In genomic region chr11:111334495-111335123, GRCh38 we compare ENCODE assay signal across 1 cellular context.
TF ChIP-seq lines count a peak whose summit lies in the region.

No MANE protein-coding gene starts in this region.

TF ChIP-seq in HepG2, 621 proteins besides CTCF, POLR2A, EP300 and RAD21 (continued from another document and continues in another):
- TF ChIP-seq ZNF703 (CRISPR knock-in tag; IDR thresholded peaks at IDR 0.05; ENCODE audit: borderline replicate concordance), result peak; percentile 76
- peak; percentile 86 for TF ChIP-seq BHLHE40 (IDR thresholded peaks at IDR 0.05; ENCODE audit: low read length)
- no peak for TF ChIP-seq FOXO4 (CRISPR knock-in tag; conservative IDR thresholded peaks at IDR 0.05)
- TF ChIP-seq SOX5 (CRISPR knock-in tag; IDR thresholded peaks at IDR 0.05; ENCODE audit: borderline replicate concordance), result peak; percentile 89
- peak; percentile 92 for TF ChIP-seq GATA4 (IDR thresholded peaks at IDR 0.05; ENCODE audit: borderline replicate concordance, low read depth)
- TF ChIP-seq ZNF597 (CRISPR knock-in tag; IDR thresholded peaks at IDR 0.05), result no peak
- TF ChIP-seq SIN3A (IDR thresholded peaks at IDR 0.05; ENCODE audit: borderline replicate concordance, low read depth, low read length), result no peak; the same call in 1 of the 2 replicates
- TF ChIP-seq, protein P1, sequence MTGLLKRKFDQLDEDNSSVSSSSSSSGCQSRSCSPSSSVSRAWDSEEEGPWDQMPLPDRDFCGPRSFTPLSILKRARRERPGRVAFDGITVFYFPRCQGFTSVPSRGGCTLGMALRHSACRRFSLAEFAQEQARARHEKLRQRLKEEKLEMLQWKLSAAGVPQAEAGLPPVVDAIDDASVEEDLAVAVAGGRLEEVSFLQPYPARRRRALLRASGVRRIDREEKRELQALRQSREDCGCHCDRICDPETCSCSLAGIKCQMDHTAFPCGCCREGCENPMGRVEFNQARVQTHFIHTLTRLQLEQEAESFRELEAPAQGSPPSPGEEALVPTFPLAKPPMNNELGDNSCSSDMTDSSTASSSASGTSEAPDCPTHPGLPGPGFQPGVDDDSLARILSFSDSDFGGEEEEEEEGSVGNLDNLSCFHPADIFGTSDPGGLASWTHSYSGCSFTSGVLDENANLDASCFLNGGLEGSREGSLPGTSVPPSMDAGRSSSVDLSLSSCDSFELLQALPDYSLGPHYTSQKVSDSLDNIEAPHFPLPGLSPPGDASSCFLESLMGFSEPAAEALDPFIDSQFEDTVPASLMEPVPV (CRISPR knock-in tag; IDR thresholded peaks at IDR 0.05), result no peak
- TF ChIP-seq ZNF788 (CRISPR knock-in tag; IDR thresholded peaks at IDR 0.05; ENCODE audit: borderline replicate concordance), result peak; percentile 73; the same call in 1 of the 2 replicates
- peak; percentile 94 for TF ChIP-seq SALL1 (CRISPR knock-in tag; IDR thresholded peaks at IDR 0.05)
- TF ChIP-seq ZMYM2 (CRISPR knock-in tag; IDR thresholded peaks at IDR 0.05), result no peak
- no peak; the same call in 1 of the 2 replicates for TF ChIP-seq ZNF34 (CRISPR knock-in tag; IDR thresholded peaks at IDR 0.05; ENCODE audit: borderline replicate concordance)
- no peak for TF ChIP-seq ZNF232 (CRISPR knock-in tag; IDR thresholded peaks at IDR 0.05; ENCODE audit: borderline replicate concordance)
- TF ChIP-seq DRAP1 (CRISPR knock-in tag; IDR thresholded peaks at IDR 0.05), result no peak; the same call in 1 of the 2 replicates
- TF ChIP-seq ZNF619 (CRISPR knock-in tag; IDR thresholded peaks at IDR 0.05), result no peak
- no peak for TF ChIP-seq CCAR2 (optimal IDR thresholded peaks at IDR 0.05; ENCODE audit: low read depth, low read length)
- TF ChIP-seq ZBTB7B (CRISPR knock-in tag; IDR thresholded peaks at IDR 0.05), result peak; percentile 83
- peak; percentile 69; the same call in 1 of the 2 replicates for TF ChIP-seq BCL3 (CRISPR knock-in tag; IDR thresholded peaks at IDR 0.05)
- peak; percentile 77 for TF ChIP-seq SAP130 (CRISPR knock-in tag; IDR thresholded peaks at IDR 0.05; ENCODE audit: low read depth)
- TF ChIP-seq ZNF792 (CRISPR knock-in tag; IDR thresholded peaks at IDR 0.05), result peak; percentile 63
- TF ChIP-seq NRL (CRISPR knock-in tag; IDR thresholded peaks at IDR 0.05; ENCODE audit: borderline replicate concordance), result no peak
- peak; percentile 81; the same call in 1 of the 2 replicates for TF ChIP-seq SNAI1 (CRISPR knock-in tag; IDR thresholded peaks at IDR 0.05; ENCODE audit: borderline replicate concordance)
- peak; percentile 73; the same call in 1 of the 2 replicates for TF ChIP-seq ERF (CRISPR knock-in tag; IDR thresholded peaks at IDR 0.05)
- TF ChIP-seq TCF12 (IDR thresholded peaks at IDR 0.05), result no peak
- TF ChIP-seq TCF12 (CRISPR knock-in tag; IDR thresholded peaks at IDR 0.05), result peak; percentile 86
- TF ChIP-seq ATF1 (CRISPR knock-in tag; IDR thresholded peaks at IDR 0.05), result no peak
- no peak for TF ChIP-seq NFE2L1 (CRISPR knock-in tag; IDR thresholded peaks at IDR 0.05; ENCODE audit: borderline replicate concordance)
- TF ChIP-seq MYNN (CRISPR knock-in tag; IDR thresholded peaks at IDR 0.05; ENCODE audit: low read depth), result peak; percentile 39; the same call in 1 of the 2 replicates
- TF ChIP-seq CENPX (CRISPR knock-in tag; IDR thresholded peaks at IDR 0.05), result no peak
- no peak for TF ChIP-seq SMAD1 (CRISPR knock-in tag; IDR thresholded peaks at IDR 0.05; ENCODE audit: borderline replicate concordance, low read depth)
- TF ChIP-seq PHB2 (IDR thresholded peaks at IDR 0.05; ENCODE audit: partially characterized antibody), result no peak
- no peak; the same call in none of the 2 replicates for TF ChIP-seq ZBED4 (CRISPR knock-in tag; IDR thresholded peaks at IDR 0.05; ENCODE audit: borderline replicate concordance)
- no peak for TF ChIP-seq ATF3 (CRISPR knock-in tag; IDR thresholded peaks at IDR 0.05)
- no peak for TF ChIP-seq GPN1 (CRISPR knock-in tag; IDR thresholded peaks at IDR 0.05; ENCODE audit: borderline replicate concordance)
- TF ChIP-seq ZNF563 (CRISPR knock-in tag; IDR thresholded peaks at IDR 0.05), result peak; percentile 84
- TF ChIP-seq, protein P2, sequence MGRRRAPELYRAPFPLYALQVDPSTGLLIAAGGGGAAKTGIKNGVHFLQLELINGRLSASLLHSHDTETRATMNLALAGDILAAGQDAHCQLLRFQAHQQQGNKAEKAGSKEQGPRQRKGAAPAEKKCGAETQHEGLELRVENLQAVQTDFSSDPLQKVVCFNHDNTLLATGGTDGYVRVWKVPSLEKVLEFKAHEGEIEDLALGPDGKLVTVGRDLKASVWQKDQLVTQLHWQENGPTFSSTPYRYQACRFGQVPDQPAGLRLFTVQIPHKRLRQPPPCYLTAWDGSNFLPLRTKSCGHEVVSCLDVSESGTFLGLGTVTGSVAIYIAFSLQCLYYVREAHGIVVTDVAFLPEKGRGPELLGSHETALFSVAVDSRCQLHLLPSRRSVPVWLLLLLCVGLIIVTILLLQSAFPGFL (CRISPR knock-in tag; IDR thresholded peaks at IDR 0.05), result no peak
- TF ChIP-seq ZSCAN9 (CRISPR knock-in tag; IDR thresholded peaks at IDR 0.05; ENCODE audit: borderline replicate concordance), result 0 out of 2 replicates have a peak, but pooled peaks have one; percentile 51
- no peak for TF ChIP-seq GPBP1L1 (CRISPR knock-in tag; IDR thresholded peaks at IDR 0.05)
- no peak for TF ChIP-seq REXO4 (CRISPR knock-in tag; IDR thresholded peaks at IDR 0.05; ENCODE audit: borderline replicate concordance)
- 0 out of 2 replicates have a peak, but pooled peaks have one; percentile 6 for TF ChIP-seq ELF1 (CRISPR knock-in tag; IDR thresholded peaks at IDR 0.05)
- TF ChIP-seq RARA (CRISPR knock-in tag; IDR thresholded peaks at IDR 0.05), result peak; percentile 89
- no peak for TF ChIP-seq RFX1 (IDR thresholded peaks at IDR 0.05)
- TF ChIP-seq ZNF766 (CRISPR knock-in tag; IDR thresholded peaks at IDR 0.05; ENCODE audit: borderline replicate concordance), result no peak
- TF ChIP-seq NFATC3 (CRISPR knock-in tag; IDR thresholded peaks at IDR 0.05), result no peak
- no peak for TF ChIP-seq FLYWCH1 (CRISPR knock-in tag; IDR thresholded peaks at IDR 0.05)
- no peak for TF ChIP-seq NR1H2 (CRISPR knock-in tag; IDR thresholded peaks at IDR 0.05; ENCODE audit: borderline replicate concordance, low read depth)
- TF ChIP-seq, protein P3, sequence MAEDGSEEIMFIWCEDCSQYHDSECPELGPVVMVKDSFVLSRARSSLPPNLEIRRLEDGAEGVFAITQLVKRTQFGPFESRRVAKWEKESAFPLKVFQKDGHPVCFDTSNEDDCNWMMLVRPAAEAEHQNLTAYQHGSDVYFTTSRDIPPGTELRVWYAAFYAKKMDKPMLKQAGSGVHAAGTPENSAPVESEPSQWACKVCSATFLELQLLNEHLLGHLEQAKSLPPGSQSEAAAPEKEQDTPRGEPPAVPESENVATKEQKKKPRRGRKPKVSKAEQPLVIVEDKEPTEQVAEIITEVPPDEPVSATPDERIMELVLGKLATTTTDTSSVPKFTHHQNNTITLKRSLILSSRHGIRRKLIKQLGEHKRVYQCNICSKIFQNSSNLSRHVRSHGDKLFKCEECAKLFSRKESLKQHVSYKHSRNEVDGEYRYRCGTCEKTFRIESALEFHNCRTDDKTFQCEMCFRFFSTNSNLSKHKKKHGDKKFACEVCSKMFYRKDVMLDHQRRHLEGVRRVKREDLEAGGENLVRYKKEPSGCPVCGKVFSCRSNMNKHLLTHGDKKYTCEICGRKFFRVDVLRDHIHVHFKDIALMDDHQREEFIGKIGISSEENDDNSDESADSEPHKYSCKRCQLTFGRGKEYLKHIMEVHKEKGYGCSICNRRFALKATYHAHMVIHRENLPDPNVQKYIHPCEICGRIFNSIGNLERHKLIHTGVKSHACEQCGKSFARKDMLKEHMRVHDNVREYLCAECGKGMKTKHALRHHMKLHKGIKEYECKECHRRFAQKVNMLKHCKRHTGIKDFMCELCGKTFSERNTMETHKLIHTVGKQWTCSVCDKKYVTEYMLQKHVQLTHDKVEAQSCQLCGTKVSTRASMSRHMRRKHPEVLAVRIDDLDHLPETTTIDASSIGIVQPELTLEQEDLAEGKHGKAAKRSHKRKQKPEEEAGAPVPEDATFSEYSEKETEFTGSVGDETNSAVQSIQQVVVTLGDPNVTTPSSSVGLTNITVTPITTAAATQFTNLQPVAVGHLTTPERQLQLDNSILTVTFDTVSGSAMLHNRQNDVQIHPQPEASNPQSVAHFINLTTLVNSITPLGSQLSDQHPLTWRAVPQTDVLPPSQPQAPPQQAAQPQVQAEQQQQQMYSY (CRISPR knock-in tag; IDR thresholded peaks at IDR 0.05), result peak; percentile 89
- TF ChIP-seq MAFF (IDR thresholded peaks at IDR 0.05; ENCODE audit: low read depth, low read length), result peak; percentile 21; the same call in 1 of the 2 replicates
- TF ChIP-seq ZNF891 (CRISPR knock-in tag; IDR thresholded peaks at IDR 0.05), result 0 out of 2 replicates have a peak, but pooled peaks have one; percentile 11
- no peak; the same call in 1 of the 2 replicates for TF ChIP-seq ZNF552 (CRISPR knock-in tag; IDR thresholded peaks at IDR 0.05; ENCODE audit: borderline replicate concordance)
- no peak for TF ChIP-seq KDM2A (CRISPR knock-in tag; IDR thresholded peaks at IDR 0.05; ENCODE audit: borderline replicate concordance, low read depth)
